In genomic region chr1:112997781-112998180, GRCh38 we compare ENCODE assay signal across 1 cellular context.
TF ChIP-seq lines count a peak whose summit lies in the region.

No MANE protein-coding gene starts in this region.

TF ChIP-seq in HepG2, 621 proteins besides CTCF, POLR2A, EP300 and RAD21:
- no peak for TF ChIP-seq ZNF607 (CRISPR knock-in tag; IDR thresholded peaks at IDR 0.05; ENCODE audit: borderline replicate concordance)
- no peak for TF ChIP-seq JUN (CRISPR knock-in tag; IDR thresholded peaks at IDR 0.05)
- no peak for TF ChIP-seq REXO4 (CRISPR knock-in tag; IDR thresholded peaks at IDR 0.05; ENCODE audit: borderline replicate concordance)
- TF ChIP-seq ZNF460 (CRISPR knock-in tag; IDR thresholded peaks at IDR 0.05; ENCODE audit: borderline replicate concordance) = no peak
